In the genomic region with DNA sequence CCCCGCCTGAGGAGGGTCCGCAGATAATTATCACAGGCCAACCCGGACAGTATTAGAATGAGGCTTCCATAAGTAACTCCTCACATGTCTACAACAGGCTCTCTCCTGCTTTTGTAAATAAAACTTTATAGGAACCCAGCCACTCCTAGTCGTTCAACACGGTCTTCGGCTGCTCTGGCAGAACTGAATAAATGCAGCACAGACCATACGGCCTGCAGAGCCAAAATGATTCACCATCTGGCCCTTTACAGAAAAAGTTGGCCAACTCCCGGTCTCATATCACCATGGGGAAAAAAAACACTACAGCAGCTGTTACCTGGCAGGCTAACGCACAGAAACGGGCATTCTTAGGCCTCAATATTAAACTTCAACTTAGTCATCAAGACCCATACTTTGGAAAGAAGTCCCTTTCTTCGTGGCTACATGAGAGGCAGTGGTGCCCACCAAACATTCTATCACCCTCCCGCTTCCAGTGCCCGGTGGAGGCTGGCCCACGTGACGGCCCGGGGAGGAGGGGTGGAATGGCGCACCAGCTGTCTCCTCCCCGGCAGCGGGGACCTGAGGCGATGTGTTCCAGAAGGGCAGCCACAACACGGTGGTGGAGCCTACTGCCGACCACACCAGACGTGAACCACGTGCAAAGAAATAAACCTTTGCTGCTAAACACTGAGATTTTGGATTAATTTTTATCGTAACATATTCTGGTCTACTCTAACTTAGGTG, we compare ENCODE assay signal across 4 cellular contexts. TPM values are rescaled to one million over a fixed set of nuclear protein-coding genes. Genes with fewer than 3 reads are reported as not detected.
"Had no signal": no experiment of that assay in that cellular context is flagged by ENCODE, and none has a peak within 500 bp of the region (broad histone marks: within the 10 kb centered on the region; RNA-seq: fewer than 3 reads in every experiment).

No MANE protein-coding gene starts in this region.

RNA-seq across cellular contexts. Expression of a gene that starts 41.3 kb away (rescaled TPM):
- total RNA-seq: osteocyte had no signal

RNA-seq across cellular contexts. Expression of a gene that starts 41.5 kb away (rescaled TPM):
- total RNA-seq: osteocyte had no signal

RNA-seq across cellular contexts. Expression of a gene that starts 59.6 kb away (rescaled TPM):
- total RNA-seq: natural killer cell treated with Interleukin-12 subunit alpha and Interleukin-12 subunit beta and Interleukin-15 and Interleukin-18, amount 100 ng/mL, for 72 hours; osteocyte; pulmonary artery endothelial cell had no signal
- polyA plus RNA-seq: naive thymus-derived CD8-positive, alpha-beta T cell had no signal
